In the genomic region with DNA sequence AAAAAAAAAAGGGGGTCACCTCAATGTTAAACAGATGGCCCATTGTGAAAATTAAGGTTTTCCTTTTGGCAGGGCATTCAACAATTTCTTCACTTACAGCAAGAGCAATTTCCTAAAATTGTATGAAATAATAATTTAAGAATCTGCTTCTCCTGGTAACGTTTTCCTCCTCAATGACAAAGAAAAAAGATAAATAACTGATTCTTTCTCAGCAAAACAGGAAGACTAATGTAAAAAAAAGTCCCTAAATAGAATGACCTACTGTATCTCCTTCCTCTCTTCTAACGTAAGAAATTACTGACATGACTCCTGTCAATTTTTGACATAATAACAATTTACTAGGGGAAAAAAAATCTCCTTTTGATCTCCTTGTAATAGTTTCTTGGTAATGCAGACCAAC, we compare ENCODE assay signal across 1 cellular context.
TF ChIP-seq lines count a peak whose summit lies in the region.

No MANE protein-coding gene starts in this region.

TF ChIP-seq in WTC11, 78 proteins besides CTCF, POLR2A, EP300 and RAD21 (continued from another document):
- TF ChIP-seq, protein P1, sequence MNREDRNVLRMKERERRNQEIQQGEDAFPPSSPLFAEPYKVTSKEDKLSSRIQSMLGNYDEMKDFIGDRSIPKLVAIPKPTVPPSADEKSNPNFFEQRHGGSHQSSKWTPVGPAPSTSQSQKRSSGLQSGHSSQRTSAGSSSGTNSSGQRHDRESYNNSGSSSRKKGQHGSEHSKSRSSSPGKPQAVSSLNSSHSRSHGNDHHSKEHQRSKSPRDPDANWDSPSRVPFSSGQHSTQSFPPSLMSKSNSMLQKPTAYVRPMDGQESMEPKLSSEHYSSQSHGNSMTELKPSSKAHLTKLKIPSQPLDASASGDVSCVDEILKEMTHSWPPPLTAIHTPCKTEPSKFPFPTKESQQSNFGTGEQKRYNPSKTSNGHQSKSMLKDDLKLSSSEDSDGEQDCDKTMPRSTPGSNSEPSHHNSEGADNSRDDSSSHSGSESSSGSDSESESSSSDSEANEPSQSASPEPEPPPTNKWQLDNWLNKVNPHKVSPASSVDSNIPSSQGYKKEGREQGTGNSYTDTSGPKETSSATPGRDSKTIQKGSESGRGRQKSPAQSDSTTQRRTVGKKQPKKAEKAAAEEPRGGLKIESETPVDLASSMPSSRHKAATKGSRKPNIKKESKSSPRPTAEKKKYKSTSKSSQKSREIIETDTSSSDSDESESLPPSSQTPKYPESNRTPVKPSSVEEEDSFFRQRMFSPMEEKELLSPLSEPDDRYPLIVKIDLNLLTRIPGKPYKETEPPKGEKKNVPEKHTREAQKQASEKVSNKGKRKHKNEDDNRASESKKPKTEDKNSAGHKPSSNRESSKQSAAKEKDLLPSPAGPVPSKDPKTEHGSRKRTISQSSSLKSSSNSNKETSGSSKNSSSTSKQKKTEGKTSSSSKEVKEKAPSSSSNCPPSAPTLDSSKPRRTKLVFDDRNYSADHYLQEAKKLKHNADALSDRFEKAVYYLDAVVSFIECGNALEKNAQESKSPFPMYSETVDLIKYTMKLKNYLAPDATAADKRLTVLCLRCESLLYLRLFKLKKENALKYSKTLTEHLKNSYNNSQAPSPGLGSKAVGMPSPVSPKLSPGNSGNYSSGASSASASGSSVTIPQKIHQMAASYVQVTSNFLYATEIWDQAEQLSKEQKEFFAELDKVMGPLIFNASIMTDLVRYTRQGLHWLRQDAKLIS (CRISPR knock-in tag; IDR thresholded peaks at IDR 0.05; ENCODE audit: borderline replicate concordance): no peak
- TF ChIP-seq ZNF263 (CRISPR knock-in tag; IDR thresholded peaks at IDR 0.05; ENCODE audit: low read depth): no peak
- TF ChIP-seq JAZF1 (CRISPR knock-in tag; IDR thresholded peaks at IDR 0.05): no peak
- TF ChIP-seq RORB (CRISPR knock-in tag; IDR thresholded peaks at IDR 0.05): no peak
- no peak for TF ChIP-seq ZNF317 (CRISPR knock-in tag; IDR thresholded peaks at IDR 0.05; ENCODE audit: borderline replicate concordance, low read depth)
- no peak for TF ChIP-seq GTF2I (CRISPR knock-in tag; conservative IDR thresholded peaks at IDR 0.05)
